In genomic region chr4:4613641-4614286, GRCh38 we compare ENCODE assay signal across 26 cellular contexts.
"Had no signal": no experiment of that assay in that cellular context is flagged by ENCODE, and none has a peak within 500 bp of the region (broad histone marks: within the 10 kb centered on the region; RNA-seq: fewer than 3 reads in every experiment).

No MANE protein-coding gene starts in this region.

- H3K9me3 Mint-ChIP-seq: activated B cell treated with CpG ODN at 0.5 μM for 24 hours; activated naive CD8-positive, alpha-beta T cell treated with anti-CD3 and anti-CD28 coated beads, Interleukin-2, amount 10 ng/mL, durations not matched to agents 7 days and 5 days; T-cell had no signal

- H3K79me2 ChIP-seq: parathyroid adenoma had no signal

- H3K4me1 Mint-ChIP-seq: activated B cell treated with CpG ODN at 0.5 μM for 24 hours; activated CD8-positive, alpha-beta memory T cell treated with anti-CD3 and anti-CD28 coated beads, Interleukin-2, amount 10 ng/mL, durations not matched to agents 7 days and 5 days; activated naive CD8-positive, alpha-beta T cell treated with anti-CD3 and anti-CD28 coated beads, Interleukin-2, amount 10 ng/mL, durations not matched to agents 7 days and 5 days; T-cell had no signal

- DNase-seq: activated B cell treated with CpG ODN at 0.5 μM for 24 hours; activated CD4-positive, alpha-beta memory T cell treated with anti-CD3 and anti-CD28 coated beads for 36 hours; activated CD4-positive, alpha-beta T cell treated with anti-CD3 and anti-CD28 coated beads for 4 hours; activated CD8-positive, alpha-beta memory T cell treated with anti-CD3 and anti-CD28 coated beads, Interleukin-2, amount 10 ng/mL, durations not matched to agents 7 days and 5 days; activated naive CD4-positive, alpha-beta T cell; activated naive CD8-positive, alpha-beta T cell treated with anti-CD3 and anti-CD28 coated beads, Interleukin-2, amount 10 ng/mL, durations not matched to agents 7 days and 5 days; amygdala; dermis blood vessel endothelial cell; effector memory CD4-positive, alpha-beta T cell; foreskin keratinocyte; glutamatergic neuron; hypothalamus; left ventricle myocardium inferior; naive thymus-derived CD8-positive, alpha-beta T cell; spleen; stimulated activated naive CD8-positive, alpha-beta T cell treated with anti-CD3 and anti-CD28 coated beads, Interleukin-15, Interleukin-2, amounts not matched to agents 100 U/mL and 50 U/mL, for 24 hours; T-cell; uterus had no signal

- H3K9me3 ChIP-seq: neutrophil, uterus had no signal

- H3K27me3 Mint-ChIP-seq: activated B cell treated with CpG ODN at 0.5 μM for 24 hours; activated CD4-positive, alpha-beta memory T cell treated with anti-CD3 and anti-CD28 coated beads for 36 hours; activated CD8-positive, alpha-beta memory T cell treated with anti-CD3 and anti-CD28 coated beads, Interleukin-2, amount 10 ng/mL, durations not matched to agents 7 days and 5 days; activated naive CD8-positive, alpha-beta T cell treated with anti-CD3 and anti-CD28 coated beads, Interleukin-2, amount 10 ng/mL, durations not matched to agents 7 days and 5 days; naive thymus-derived CD8-positive, alpha-beta T cell; T-cell had no signal

- H3K36me3 ChIP-seq: cardiac muscle cell, esophagus muscularis mucosa, left ventricle myocardium inferior, neutrophil, uterus had no signal

- H3K27ac Mint-ChIP-seq: activated B cell treated with CpG ODN at 0.5 μM for 24 hours; activated CD4-positive, alpha-beta memory T cell treated with anti-CD3 and anti-CD28 coated beads for 36 hours; activated CD8-positive, alpha-beta memory T cell treated with anti-CD3 and anti-CD28 coated beads, Interleukin-2, amount 10 ng/mL, durations not matched to agents 7 days and 5 days; activated naive CD8-positive, alpha-beta T cell treated with anti-CD3 and anti-CD28 coated beads, Interleukin-2, amount 10 ng/mL, durations not matched to agents 7 days and 5 days; naive thymus-derived CD8-positive, alpha-beta T cell; T-cell had no signal

- H2AFZ ChIP-seq: parathyroid adenoma had no signal

- H3K36me3 Mint-ChIP-seq: activated CD8-positive, alpha-beta memory T cell treated with anti-CD3 and anti-CD28 coated beads, Interleukin-2, amount 10 ng/mL, durations not matched to agents 7 days and 5 days; activated naive CD8-positive, alpha-beta T cell treated with anti-CD3 and anti-CD28 coated beads, Interleukin-2, amount 10 ng/mL, durations not matched to agents 7 days and 5 days had no signal

- H3K9ac ChIP-seq: parathyroid adenoma had no signal

- FAIRE-seq: endothelial cell of umbilical vein, keratinocyte had no signal

- ATAC-seq: activated CD8-positive, alpha-beta memory T cell treated with anti-CD3 and anti-CD28 coated beads, Interleukin-2, amount 10 ng/mL, durations not matched to agents 7 days and 5 days; foreskin keratinocyte; naive thymus-derived CD8-positive, alpha-beta T cell; sciatic nerve; stimulated activated naive CD8-positive, alpha-beta T cell treated with anti-CD3 and anti-CD28 coated beads, Interleukin-15, Interleukin-2, amounts not matched to agents 100 U/mL and 50 U/mL, for 24 hours; T-cell had no signal

- H3K27me3 ChIP-seq: cardiac muscle cell, esophagus muscularis mucosa, foreskin keratinocyte, neutrophil, spleen, tibial nerve, uterus had no signal

- H3K27ac ChIP-seq: cardiac muscle cell, esophagus muscularis mucosa, foreskin keratinocyte, left ventricle myocardium inferior, neutrophil, parathyroid adenoma, spleen, tibial nerve had no signal

- H3K4me1 ChIP-seq: esophagus muscularis mucosa, foreskin keratinocyte, left ventricle myocardium inferior, parathyroid adenoma, spleen, tibial nerve, uterus had no signal

- H3K4me3 Mint-ChIP-seq: activated B cell treated with CpG ODN at 0.5 μM for 24 hours; activated CD4-positive, alpha-beta memory T cell treated with anti-CD3 and anti-CD28 coated beads for 36 hours; activated CD8-positive, alpha-beta memory T cell treated with anti-CD3 and anti-CD28 coated beads, Interleukin-2, amount 10 ng/mL, durations not matched to agents 7 days and 5 days; activated naive CD8-positive, alpha-beta T cell treated with anti-CD3 and anti-CD28 coated beads, Interleukin-2, amount 10 ng/mL, durations not matched to agents 7 days and 5 days; naive thymus-derived CD8-positive, alpha-beta T cell; T-cell had no signal

- H3K4me3 ChIP-seq: cardiac muscle cell, esophagus muscularis mucosa, left ventricle myocardium inferior, spleen, tibial nerve, uterus had no signal
